Comparison of ENCODE assay signal across 8 cellular contexts in genomic region chr22:20566420-20567260, GRCh38. TPM values are rescaled to one million over a fixed set of nuclear protein-coding genes. Genes with fewer than 3 reads are reported as not detected.
A peak's percentile ranks its signal among the peaks of the same experiment; 100 is the strongest.
DNase-seq lines count a peak whose midpoint lies in the region; ATAC-seq and TF ChIP-seq lines count a peak whose summit lies in the region.

No MANE protein-coding gene starts in this region.

- ATAC-seq in HG03175 (IDR thresholded peaks at IDR 0.05; ENCODE audit: unreplicated experiment) (no peak), HG03565 (IDR thresholded peaks at IDR 0.05; ENCODE audit: unreplicated experiment) (no peak)

- peak overlapping the region; percentile 98 for H3K27ac ChIP-seq in GM23248
- H3K27ac ChIP-seq in esophagus squamous epithelium = peak overlapping the region; percentile 45 to 80 (median 74)

- peaks cover 50% of the 10 kb centered on the region for H3K79me2 ChIP-seq in GM23248 (ENCODE audit: insufficient read depth)

- WGBS in GM23248 (ENCODE audit: low coverage in 1 of 2, low lambda C conversion rate in 2 of 2, missing lambda C conversion rate in 2 of 2), 2 experiments = 48 to 49% methylated on average over 13 to 14 of the region's 14 CpGs
- 51 to 54% methylated on average over 6 to 11 of the region's 14 CpGs for WGBS in esophagus squamous epithelium, 2 donors

- H2AFZ ChIP-seq in GM23248 = no peak overlapping the region

- no peaks in the 10 kb centered on the region for H3K9me2 ChIP-seq in GM23248 (ENCODE audit: insufficient read depth)

- H3K4me3 ChIP-seq in GM23248 (no peak overlapping the region), esophagus squamous epithelium (no peak overlapping the region)

- H3K4me1 ChIP-seq in GM23248 (ENCODE audit: insufficient read depth) (peaks cover 68% of the 10 kb centered on the region), esophagus squamous epithelium (peaks cover 28 to 71% (median 41%) of the 10 kb centered on the region in 3 donors)

- H3K9me3 ChIP-seq in GM23248 (ENCODE audit: low read depth) (no peaks in the 10 kb centered on the region), esophagus squamous epithelium (no peaks in the 10 kb centered on the region)

- in situ Hi-C loops in GM23248 (cut with MboI) = loop anchor here (10.0 kb wide), 1 partner anchor 58 kb away; no protein-coding TSS in a partner anchor

- peak overlapping the region; percentile 59 for H3K4me2 ChIP-seq in GM23248 (ENCODE audit: unreplicated experiment)

- intact Hi-C loops in esophagus squamous epithelium (cut with DNase I) = no loop called here

- H3K27me3 ChIP-seq in GM23248 (replicated peaks; ENCODE audit: insufficient read depth) (no peaks in the 10 kb centered on the region), esophagus squamous epithelium (no peaks in the 10 kb centered on the region)

- peaks cover 85% of the 10 kb centered on the region for H3F3A ChIP-seq in GM23248 (ENCODE audit: insufficient read depth)

- TF ChIP-seq POLR2A in esophagus squamous epithelium (IDR thresholded peaks at IDR 0.05) = no peak

- DNase-seq in GM23248 (peak; percentile 93), esophagus squamous epithelium (lab: John Stamatoyannopoulos, UW) (no peak), medulla oblongata (ENCODE audit: extremely low spot score) (no peak), 8988T (no peak)
- DNase-seq in activated CD8-positive, alpha-beta memory T cell treated with anti-CD3 and anti-CD28 coated beads, Interleukin-2, amount 50 U/mL, for 1 hour (ENCODE audit: extremely low read depth) = peak; percentile 88
- peak; percentile 60 for DNase-seq in stimulated activated CD4-positive, alpha-beta T cell treated with anti-CD3 and anti-CD28 coated beads, Interleukin-1b, Interleukin-23, amount 100 ng/mL, for 48 hours

- no peak for TF ChIP-seq CTCF in esophagus squamous epithelium (IDR thresholded peaks at IDR 0.05)

- peaks cover 45% of the 10 kb centered on the region for H3K36me3 ChIP-seq in GM23248 (ENCODE audit: low read depth)
- peaks cover 32 to 92% (median 39%) of the 10 kb centered on the region in 3 donors for H3K36me3 ChIP-seq in esophagus squamous epithelium

- no peaks in the 10 kb centered on the region for H4K20me1 ChIP-seq in GM23248 (ENCODE audit: insufficient read depth)

- peak overlapping the region; percentile 82 for H3K9ac ChIP-seq in GM23248

RNA-seq across cellular contexts. Expression of gene MED15, which starts 59.2 kb away (rescaled TPM):
- total RNA-seq in GM23248 (2014; rRNA removed; shearing (Covaris generic)) = 40.0 and 40.2 TPM in 2 replicates
- 69.4 and 69.7 TPM in 2 replicates for polyA plus RNA-seq in GM23248 (2016; fragmentation: Nextera tagmentation; extraction: Ambion mirVana)
- total RNA-seq in esophagus squamous epithelium = 10 to 100 TPM; 31.6 to 51.4 (median 46.1) TPM

Comparison
In these comparisons a context has a peak if more than half of its experiments do, and no peak if none do; other contexts are left out.
1. DNase-seq: peak in GM23248 (single experiment), activated CD8-positive, alpha-beta memory T cell treated with anti-CD3 and anti-CD28 coated beads, Interleukin-2, amount 50 U/mL, for 1 hour (single experiment) and stimulated activated CD4-positive, alpha-beta T cell treated with anti-CD3 and anti-CD28 coated beads, Interleukin-1b, Interleukin-23, amount 100 ng/mL, for 48 hours (single experiment); none in esophagus squamous epithelium (single experiment), medulla oblongata (single experiment) and 8988T (single experiment).